In the genomic region with DNA sequence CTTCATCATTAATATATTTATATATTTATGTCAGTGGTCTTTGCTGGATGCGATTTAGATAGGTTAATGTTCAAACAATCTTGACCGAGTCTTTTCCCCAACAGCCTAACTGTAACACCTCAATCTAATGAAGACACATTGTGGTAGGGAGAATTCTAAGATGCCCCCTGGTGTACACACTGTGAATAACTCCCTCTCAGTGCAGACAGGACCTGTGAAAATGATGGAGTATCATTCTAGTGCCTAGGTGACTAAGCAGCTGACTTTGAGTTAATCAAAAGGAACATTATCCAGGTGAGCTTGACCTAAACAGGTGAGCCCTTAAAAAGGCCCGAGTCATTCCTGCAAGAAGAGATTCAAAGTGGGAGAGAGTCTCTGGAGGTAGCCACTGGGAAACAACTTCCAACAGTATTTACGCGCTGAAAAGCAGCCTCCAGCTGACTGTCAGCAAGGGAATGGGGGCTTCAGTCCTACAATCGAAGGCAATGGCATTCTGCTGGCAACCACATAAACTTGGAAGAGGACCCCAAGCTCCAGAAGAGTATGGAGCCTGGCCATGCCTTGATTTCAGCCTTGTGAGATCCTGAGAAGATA, we compare ENCODE assay signal across 8 cellular contexts. TPM values are rescaled to one million over a fixed set of nuclear protein-coding genes. Genes with fewer than 3 reads are reported as not detected.
A peak's percentile ranks its signal among the peaks of the same experiment; 100 is the strongest.
DNase-seq lines count a peak whose midpoint lies in the region; ATAC-seq and TF ChIP-seq lines count a peak whose summit lies in the region.

No MANE protein-coding gene starts in this region.

- H3K27me3 ChIP-seq in BE2C, result no peaks in the 10 kb centered on the region
- H3K27me3 ChIP-seq in Peyer's patch, result no peaks in the 10 kb centered on the region
- no peaks in the 10 kb centered on the region for H3K27me3 ChIP-seq in gastroesophageal sphincter

- TF ChIP-seq EP300 in gastroesophageal sphincter (IDR thresholded peaks at IDR 0.05), result no peak

- no peak overlapping the region for H3K4me3 ChIP-seq in BE2C (ENCODE audit: low read depth, low read length)
- H3K4me3 ChIP-seq in Peyer's patch, result no peak overlapping the region
- no peak overlapping the region for H3K4me3 ChIP-seq in gastroesophageal sphincter

- no peaks in the 10 kb centered on the region for H3K4me1 ChIP-seq in BE2C
- H3K4me1 ChIP-seq in Peyer's patch, result no peaks in the 10 kb centered on the region
- H3K4me1 ChIP-seq in gastroesophageal sphincter, result no peaks in the 10 kb centered on the region

- DNase-seq in BE2C, result peak; percentile 53
- peak in 2 of 3 donors; percentile 51 to 78 for DNase-seq in Peyer's patch
- DNase-seq in activated T-helper 9 cell treated with anti-CD3 and anti-CD28 coated beads, Interleukin-2, amount 50 U/mL, for 16 hours (ENCODE audit: low read depth), result peak; percentile 21
- peak; percentile 73 for DNase-seq in pons (ENCODE audit: low spot score)

- H3K9me3 ChIP-seq in BE2C, result no peaks in the 10 kb centered on the region
- no peaks in the 10 kb centered on the region for H3K9me3 ChIP-seq in Peyer's patch
- no peaks in the 10 kb centered on the region for H3K9me3 ChIP-seq in gastroesophageal sphincter

- WGBS in gastroesophageal sphincter (ENCODE audit: low coverage in 1 of 2), 2 donors, result 10 to 33% methylated on average over 3 of the region's 6 CpGs

- TF ChIP-seq POLR2A in Peyer's patch (IDR thresholded peaks at IDR 0.05) (no peak), gastroesophageal sphincter (IDR thresholded peaks at IDR 0.05) (no peak)

- TF ChIP-seq CTCF in BE2C (IDR thresholded peaks at IDR 0.05; ENCODE audit: low read depth, low read length) (peak; percentile 88), Peyer's patch (IDR thresholded peaks at IDR 0.05) (peak; percentile 69 to 83 (median 80)), gastroesophageal sphincter (IDR thresholded peaks at IDR 0.05) (peak; percentile 74 to 81 (median 81))

- H3K36me3 ChIP-seq in BE2C (no peaks in the 10 kb centered on the region), Peyer's patch (peaks cover 0 to 9% (median 0%) of the 10 kb centered on the region in 3 donors), gastroesophageal sphincter (peaks cover 0 to 45% of the 10 kb centered on the region in 2 donors)

- peak; percentile 73 for ATAC-seq in GM18861 (IDR thresholded peaks at IDR 0.05; ENCODE audit: unreplicated experiment)
- peak; percentile 60 for ATAC-seq in HG03520 (IDR thresholded peaks at IDR 0.05; ENCODE audit: unreplicated experiment)
- ATAC-seq in gastroesophageal sphincter, result peak; percentile 75
- no peak for ATAC-seq in GM19324 (IDR thresholded peaks at IDR 0.05; ENCODE audit: low FRiP score, unreplicated experiment)

- H3K27ac ChIP-seq in Peyer's patch, result no peak overlapping the region
- no peak overlapping the region for H3K27ac ChIP-seq in gastroesophageal sphincter

RNA-seq across cellular contexts. Expression of a gene that starts 28.0 kb away (rescaled TPM):
- 11.4 TPM for polyA plus RNA-seq in BE2C (2012; ENCODE audit: insufficient read depth, insufficient read length, low read depth)
- 1 to 10 TPM; 3.3 to 6.7 (median 5.8) TPM for total RNA-seq in Peyer's patch
- total RNA-seq in gastroesophageal sphincter, result 10 to 100 TPM in 1 of 4 donors, 1 to 10 TPM in 3; 6.5 to 10.3 (median 8.6) TPM

RNA-seq across cellular contexts. Expression of a gene that starts 41.0 kb away (rescaled TPM):
- 7.2 TPM for polyA plus RNA-seq in BE2C (2012; ENCODE audit: insufficient read depth, insufficient read length, low read depth)
- 10 to 100 TPM; 10.7 to 29.6 (median 21.4) TPM for total RNA-seq in Peyer's patch
- total RNA-seq in gastroesophageal sphincter, result 10 to 100 TPM in 2 of 4 donors, 1 to 10 TPM in 2; 7.3 to 14.4 (median 10.2) TPM

Comparison
In these comparisons a context has a peak if more than half of its experiments do, and no peak if none do; other contexts are left out.
1. DNase-seq: peak in every context shown above with its lines; median percentile 73 in pons; 64 in Peyer's patch; 53 in BE2C; 21 in activated T-helper 9 cell treated with anti-CD3 and anti-CD28 coated beads, Interleukin-2, amount 50 U/mL, for 16 hours.